ENCODE assay signal across 7 cellular contexts in genomic region chr11:35138949-35139881, GRCh38. TPM values are rescaled to one million over a fixed set of nuclear protein-coding genes. Genes with fewer than 3 reads are reported as not detected.
A peak's percentile ranks its signal among the peaks of the same experiment; 100 is the strongest.
DNase-seq lines count a peak whose midpoint lies in the region; ATAC-seq and TF ChIP-seq lines count a peak whose summit lies in the region.

Gene CD44 (plus strand): TSS chr11:35139171. CDS start chr11:35139304, 133 bp downstream.

- H3K4me1 ChIP-seq in Peyer's patch, result peaks cover 0 to 36% (median 20%) of the 10 kb centered on the region in 4 donors
- peaks cover 5% of the 10 kb centered on the region for H3K4me1 ChIP-seq in neural progenitor cell

- peaks cover 4% of the 10 kb centered on the region for H3K4me1 Mint-ChIP-seq in neural progenitor cell

- H3K27me3 Mint-ChIP-seq in neural progenitor cell (ENCODE audit: insufficient read depth, low read depth), result peaks cover 24% of the 10 kb centered on the region

- DNase-seq in Peyer's patch (peak; percentile 81 to 89 (median 85)), fibroblast of pulmonary artery (ENCODE audit: low read depth) (peak; percentile 82), neural progenitor cell (ENCODE audit: low spot score) (peak; percentile 59), substantia nigra (lab: John Stamatoyannopoulos, UW) (peak in 24 of 49 donors; percentile 5 to 65 (median 30))
- peak; percentile 53 to 70 for DNase-seq in activated T-helper 1 cell treated with anti-CD3 and anti-CD28 coated beads, Interleukin-2, amount 50 U/mL, for 16 hours (ENCODE audit: low read depth in 1 of 2, low spot score in 1 of 2)

- H3K36me3 ChIP-seq in Peyer's patch (no peaks in the 10 kb centered on the region), neural progenitor cell (no peaks in the 10 kb centered on the region)

- H3K27me3 ChIP-seq in Peyer's patch (no peaks in the 10 kb centered on the region), neural progenitor cell (peaks cover 71% of the 10 kb centered on the region)

- H3K9me3 ChIP-seq in Peyer's patch (no peaks in the 10 kb centered on the region), neural progenitor cell (ENCODE audit: low read depth) (no peaks in the 10 kb centered on the region)

- no peaks in the 10 kb centered on the region for H3K36me3 Mint-ChIP-seq in neural progenitor cell

- no peaks in the 10 kb centered on the region for H4K20me1 ChIP-seq in neural progenitor cell (ENCODE audit: low read depth)

- H3K4me2 ChIP-seq in neural progenitor cell, result peak within 1 kb of the TSS; percentile 97

- no peaks in the 10 kb centered on the region for H3K79me2 ChIP-seq in neural progenitor cell (ENCODE audit: low read depth)

- TF ChIP-seq POLR2A in GM15510 (IDR thresholded peaks at IDR 0.05; ENCODE audit: borderline replicate concordance, extremely low read depth, insufficient read length) (peak; percentile 91), Peyer's patch (IDR thresholded peaks at IDR 0.05) (peak; percentile 35 to 42)

- peak; percentile 43 for ATAC-seq in HG02870 (IDR thresholded peaks at IDR 0.05; ENCODE audit: unreplicated experiment)

- peak within 1 kb of the TSS; percentile 94 for H2AFZ ChIP-seq in neural progenitor cell (replicated peaks)

- H3K4me3 ChIP-seq in Peyer's patch (peak within 1 kb of the TSS; percentile 65 to 86 (median 78)), fibroblast of pulmonary artery (replicated peaks; ENCODE audit: low read depth, low read length) (peak within 1 kb of the TSS; percentile 82), neural progenitor cell (peak within 1 kb of the TSS; percentile 66)

- peak within 1 kb of the TSS; percentile 91 to 96 (median 93) for H3K27ac ChIP-seq in Peyer's patch
- no peak within 1 kb of the TSS for H3K27ac ChIP-seq in neural progenitor cell
- peak within 1 kb of the TSS; percentile 28 for H3K27ac ChIP-seq in substantia nigra (ENCODE audit: low read depth, low read length, poor library complexity, severe bottlenecking)

- H3F3A ChIP-seq in neural progenitor cell (ENCODE audit: low read depth), result no peaks in the 10 kb centered on the region

- no peak within 1 kb of the TSS for H3K27ac Mint-ChIP-seq in neural progenitor cell

- peak within 1 kb of the TSS; percentile 74 for H3K4me3 Mint-ChIP-seq in neural progenitor cell

- no peak within 1 kb of the TSS for H3K9ac ChIP-seq in neural progenitor cell

- no peaks in the 10 kb centered on the region for H3K9me3 Mint-ChIP-seq in neural progenitor cell

- no peak for TF ChIP-seq CTCF in Peyer's patch (IDR thresholded peaks at IDR 0.05)
- TF ChIP-seq CTCF in fibroblast of pulmonary artery (IDR thresholded peaks at IDR 0.05; ENCODE audit: low read length, missing control alignments), result no peak
- TF ChIP-seq CTCF in neural progenitor cell (IDR thresholded peaks at IDR 0.05), result no peak

RNA-seq across cellular contexts. Expression of gene CD44, which starts in this region (rescaled TPM):
- total RNA-seq in Peyer's patch (100 to 1,000 TPM in 3 of 4 donors, 10 to 100 TPM in 1; 71.6 to 412 (median 130) TPM), neural progenitor cell (ENCODE audit: low replicate concordance) (1.4 and 1.7 TPM in 2 replicates)

Comparison
In these comparisons a context has a peak if more than half of its experiments do, and no peak if none do; other contexts are left out.
1. RNA of gene CD44 (total RNA-seq): 71.6 to 412 TPM in Peyer's patch; 1.4 to 1.7 TPM in neural progenitor cell; every median in the first group is over 10 times any median in the second.
2. Peak in every context shown above with its lines, with median percentiles within 50 percentile points of each other: H3K4me3 ChIP-seq.